ENCODE assay signal across 21 cellular contexts in the genomic region with DNA sequence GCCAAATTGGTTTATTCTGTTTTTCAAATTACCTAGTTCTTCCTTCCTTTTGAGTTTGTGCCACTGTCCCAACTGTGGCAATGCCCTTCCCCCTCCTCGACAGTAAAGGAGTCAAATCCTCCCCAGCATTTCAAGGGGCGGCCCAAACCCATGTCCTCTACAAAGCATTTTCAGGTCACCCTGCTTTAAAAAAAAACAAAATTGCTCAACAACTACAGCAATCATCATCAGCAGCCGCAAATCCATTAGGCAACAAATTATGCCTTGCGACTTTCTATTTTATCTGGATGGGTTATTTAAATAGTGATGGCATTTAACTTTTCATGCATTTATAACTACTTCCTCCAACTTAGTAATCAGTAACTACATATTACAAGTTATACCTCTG. TPM values are rescaled to one million over a fixed set of nuclear protein-coding genes. Genes with fewer than 3 reads are reported as not detected.
A peak's percentile ranks its signal among the peaks of the same experiment; 100 is the strongest.
DNase-seq lines count a peak whose midpoint lies in the region; ATAC-seq and TF ChIP-seq lines count a peak whose summit lies in the region.
"Had no signal": no experiment of that assay in that cellular context is flagged by ENCODE, and none has a peak within 500 bp of the region (broad histone marks: within the 10 kb centered on the region; RNA-seq: fewer than 3 reads in every experiment).

No MANE protein-coding gene starts in this region.

- peak; percentile 59 to 78 for DNase-seq in NOMO-1 (lab: John Stamatoyannopoulos, UW; ENCODE audit: unreplicated experiment in 2 of 2)
- no peak for DNase-seq in body of pancreas
- DNase-seq in NCI-H187 (lab: John Stamatoyannopoulos, UW): no peak
- no peak for DNase-seq in NCI-H226
- DNase-seq: activated CD4-positive, alpha-beta T cell treated with anti-CD3 and anti-CD28 coated beads, Interleukin-2, amount 50 U/mL, for 4 hours; DMS 273 treated with DMSO at 0.1 percent for 48 hours; H7; naive thymus-derived CD8-positive, alpha-beta T cell; NCI-H774; RPMI8226; small intestine; stimulated activated CD4-positive, alpha-beta T cell treated with anti-CD3 and anti-CD28 coated beads, Interleukin-4, amount 100 ng/mL, for 1 hour; T-cell had no signal

- peaks cover 22 to 37% (median 27%) of the 10 kb centered on the region in 10 experiments; a peak in 19 of 20 replicates for H3K4me1 ChIP-seq in BLaER1 treated with 17β-estradiol and CSF1 and Interleukin-3, amounts not matched to agents 10 nM and 100 nM
- H3K4me1 ChIP-seq in muscle layer of duodenum (ENCODE audit: control insufficient read depth in 1 of 2, insufficient read depth in 2 of 2, low read length in 2 of 2) (peaks cover 0 to 4% of the 10 kb centered on the region in 2 donors), body of pancreas (peaks cover 7% of the 10 kb centered on the region)
- H3K4me1 ChIP-seq: prostate gland had no signal

- peak overlapping the region in 10 of 11 experiments; percentile 7 to 72 (median 40); a peak in 19 of 22 replicates for H3K4me2 ChIP-seq in BLaER1 treated with 17β-estradiol and CSF1 and Interleukin-3, amounts not matched to agents 10 nM and 100 nM
- H3K4me2 ChIP-seq: A549, BLaER1 had no signal

- WGBS in body of pancreas, 2 donors: 79 to 83% methylated on average over 4 of the region's 4 CpGs

- H3K9me3 ChIP-seq in BLaER1 treated with 17β-estradiol and CSF1 and Interleukin-3, amounts not matched to agents 10 nM and 100 nM (replicated peaks in 1 of 11): no peaks in the 10 kb centered on the region
- no peaks in the 10 kb centered on the region for H3K9me3 ChIP-seq in muscle layer of duodenum (ENCODE audit: control insufficient read depth in 1 of 2, low read length in 2 of 2)
- H3K9me3 ChIP-seq in body of pancreas: no peaks in the 10 kb centered on the region
- H3K9me3 ChIP-seq: A549, BLaER1, prostate gland had no signal

- no peak for TF ChIP-seq CTCF in body of pancreas (IDR thresholded peaks at IDR 0.05)

- ATAC-seq in body of pancreas (no peak), HG02759 (IDR thresholded peaks at IDR 0.05; ENCODE audit: unreplicated experiment) (no peak)
- ATAC-seq: A549; naive thymus-derived CD8-positive, alpha-beta T cell; T-cell had no signal

- H3K36me3 ChIP-seq in BLaER1 treated with 17β-estradiol and CSF1 and Interleukin-3, amounts not matched to agents 10 nM and 100 nM: no peaks in the 10 kb centered on the region
- H3K36me3 ChIP-seq in muscle layer of duodenum (ENCODE audit: control insufficient read depth in 1 of 2, insufficient read depth in 2 of 2, low read length in 2 of 2) (no peaks in the 10 kb centered on the region), body of pancreas (replicated peaks in 1 of 2; ENCODE audit: insufficient read depth in 1 of 2, low read depth in 2 of 2) (no peaks in the 10 kb centered on the region)
- H3K36me3 ChIP-seq: BLaER1, prostate gland had no signal

- no peaks in the 10 kb centered on the region for H3K27me3 ChIP-seq in BLaER1 treated with 17β-estradiol and CSF1 and Interleukin-3, amounts not matched to agents 10 nM and 100 nM
- H3K27me3 ChIP-seq in muscle layer of duodenum (ENCODE audit: low read depth, low read length): no peaks in the 10 kb centered on the region
- no peaks in the 10 kb centered on the region for H3K27me3 ChIP-seq in body of pancreas
- H3K27me3 ChIP-seq: BLaER1 had no signal

- no peak overlapping the region for H3K9ac ChIP-seq in BLaER1 treated with 17β-estradiol and CSF1 and Interleukin-3, amounts not matched to agents 10 nM and 100 nM
- H3K9ac ChIP-seq: BLaER1 had no signal

- peaks cover 0 to 49% (median 0%) of the 10 kb centered on the region in 11 experiments; a peak in 3 of 22 replicates for H4K20me1 ChIP-seq in BLaER1 treated with 17β-estradiol and CSF1 and Interleukin-3, amounts not matched to agents 10 nM and 100 nM
- H4K20me1 ChIP-seq: BLaER1 had no signal

- intact Hi-C loops in body of pancreas (cut with DNase I): loop anchor here (10.0 kb wide), 1 partner anchor 133 kb away; no protein-coding TSS in a partner anchor

- TF ChIP-seq POLR2A in body of pancreas (IDR thresholded peaks at IDR 0.05): no peak

- H3K4me3 ChIP-seq in BLaER1 treated with 17β-estradiol and CSF1 and Interleukin-3, amounts not matched to agents 10 nM and 100 nM: no peak overlapping the region
- H3K4me3 ChIP-seq in muscle layer of duodenum (ENCODE audit: low read depth in 1 of 2, low read length in 2 of 2): no peak overlapping the region
- H3K4me3 ChIP-seq in body of pancreas: no peak overlapping the region
- H3K4me3 ChIP-seq: A549, BLaER1, GM12878, prostate gland had no signal

- H3K27ac ChIP-seq in BLaER1 treated with 17β-estradiol and CSF1 and Interleukin-3, amounts not matched to agents 10 nM and 100 nM: peak overlapping the region in 6 of 11 experiments; percentile 17 to 57 (median 28); a peak in 7 of 22 replicates
- H3K27ac ChIP-seq in cingulate gyrus (ENCODE audit: low read depth, low read length): peak overlapping the region; percentile 55
- peak overlapping the region; percentile 41 for H3K27ac ChIP-seq in muscle layer of duodenum (ENCODE audit: low read length)
- no peak overlapping the region for H3K27ac ChIP-seq in body of pancreas
- H3K27ac ChIP-seq: BLaER1, prostate gland had no signal

RNA-seq across cellular contexts. Expression of a gene that starts 32.7 kb away (rescaled TPM):
- total RNA-seq in body of pancreas: 10 to 100 TPM; 60.4 to 96.2 TPM

Comparison
In these comparisons a context has a peak if more than half of its experiments do, and no peak if none do; other contexts are left out.
1. H3K27ac ChIP-seq: peak in BLaER1 treated with 17β-estradiol and CSF1 and Interleukin-3, amounts not matched to agents 10 nM and 100 nM (6 of 11), cingulate gyrus (single experiment) and muscle layer of duodenum (single experiment); none in body of pancreas (0 of 4).
2. DNase-seq: peak in NOMO-1 (2 of 2); none in body of pancreas (0 of 4), NCI-H187 (0 of 2) and NCI-H226 (single experiment).